ENCODE assay signal across 21 cellular contexts in the genomic region with DNA sequence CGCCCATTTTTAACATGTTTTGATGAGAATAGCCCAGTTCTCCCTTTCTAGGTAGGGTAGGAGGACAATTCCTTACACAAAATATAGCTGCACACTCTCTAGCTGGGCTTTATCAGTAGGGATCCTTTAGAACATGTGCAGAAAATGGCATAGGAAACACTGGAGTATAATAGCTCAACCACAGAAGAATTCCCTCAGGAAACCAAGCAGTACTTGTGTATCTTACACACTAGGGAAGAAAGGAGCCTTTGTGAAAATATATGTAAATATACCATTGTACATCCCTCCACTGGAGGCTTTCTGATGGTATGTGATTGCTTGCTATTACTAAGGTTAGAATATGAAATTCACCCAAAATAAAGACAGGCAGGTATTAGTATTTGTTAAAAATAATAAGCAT.
DNase-seq lines count a peak whose midpoint lies in the region; ATAC-seq, FAIRE-seq and TF ChIP-seq lines count a peak whose summit lies in the region.
"Had no signal": no experiment of that assay in that cellular context is flagged by ENCODE, and none has a peak within 500 bp of the region (broad histone marks: within the 10 kb centered on the region; RNA-seq: fewer than 3 reads in every experiment).

No MANE protein-coding gene starts in this region.

- FAIRE-seq in K562 (lab: Jason Lieb, UNC): no peak
- FAIRE-seq: GM12878, GM19239 had no signal

- H3K4me2 ChIP-seq in K562 (ENCODE audit: insufficient read depth, low read length): no peak overlapping the region
- H3K4me2 ChIP-seq: GM23338 had no signal

- H2AFZ ChIP-seq in K562 (ENCODE audit: low read depth, low read length): peak overlapping the region; percentile 70
- H2AFZ ChIP-seq: GM23338 had no signal

- no peaks in the 10 kb centered on the region for H4K20me1 ChIP-seq in K562 (replicated peaks; ENCODE audit: control insufficient read depth, insufficient read depth, low read length)

- H3K4me1 ChIP-seq in K562 (replicated peaks in 1 of 2; ENCODE audit: control insufficient read depth in 2 of 2, insufficient read depth in 2 of 2, low read length in 2 of 2): no peaks in the 10 kb centered on the region; a peak in 1 of 5 replicates
- H3K4me1 ChIP-seq: Caco-2 had no signal

- no peak overlapping the region for H3K9ac ChIP-seq in K562 (ENCODE audit: insufficient read depth in 1 of 2, low read depth in 2 of 2, low read length in 2 of 2)

- POLR2A ChIA-PET in K562 (lab: Yijun Ruan, JAX): interaction anchor here (1.3 kb wide), 1 partner anchor 12 kb away, joined by 6 read pairs; no protein-coding TSS in a partner anchor

- no peak overlapping the region for H3K4me3 ChIP-seq in K562
- H3K4me3 ChIP-seq: GM12878, GM23338 had no signal

- no peak for TF ChIP-seq CTCF in K562 (IDR thresholded peaks at IDR 0.05 in 2 of 3, conservative IDR thresholded peaks at IDR 0.05 in 1 of 3; ENCODE audit: insufficient read depth in 2 of 3, low read depth in 1 of 3, low read length in 3 of 3)

- in situ Hi-C loops in K562 (cut with MboI): no loop called here

- TF ChIP-seq EP300 in K562 (IDR thresholded peaks at IDR 0.05; ENCODE audit: low read length): no peak

- no TSS peak for BruUV-seq in K562 (replicated peaks; lab: Mats Ljungman, UMichigan)

- H3K9me3 ChIP-seq in K562 (replicated peaks; ENCODE audit: control insufficient read depth, insufficient read depth, low read depth, low read length): no peaks in the 10 kb centered on the region
- H3K9me3 ChIP-seq: Caco-2 had no signal

- TF ChIP-seq POLR2A in K562 (conservative IDR thresholded peaks at IDR 0.05): no peak

- peak; percentile 20 for DNase-seq in COLO829 (ENCODE audit: low spot score)
- peak; percentile 8 to 45 for DNase-seq in NCI-H526 (lab: John Stamatoyannopoulos, UW)
- DNase-seq in RPMI7951 (ENCODE audit: low read depth): peak; percentile 12
- no peak for DNase-seq in K562 (ENCODE audit: extremely low read depth in 1 of 4, low spot score in 3 of 4)
- DNase-seq in hippocampal formation (lab: John Stamatoyannopoulos, UW): no peak
- no peak for DNase-seq in NCI-H1092 treated with DMSO at 0.1 percent for 48 hours (lab: John Stamatoyannopoulos, UW)
- no peak for DNase-seq in DMS153 treated with DMSO at 0.1 percent for 48 hours (lab: John Stamatoyannopoulos, UW; ENCODE audit: unreplicated experiment)
- no peak for DNase-seq in posterior vena cava (ENCODE audit: low spot score)
- DNase-seq: 8988T; C1 segment of cervical spinal cord; Caco-2; CD4-positive, alpha-beta memory T cell; DMS153; DMS79; EL; GDM1; H9 had no signal

- no peaks in the 10 kb centered on the region for H3K9me1 ChIP-seq in K562 (ENCODE audit: control insufficient read depth, insufficient read depth, low read length)

- CTCF ChIA-PET in K562 (lab: Yijun Ruan, JAX; ENCODE audit: low intra/inter-chr PET ratio): no interaction called here

- H3K27me3 ChIP-seq in K562 (ENCODE audit: control insufficient read depth in 2 of 2, insufficient read depth in 2 of 2, low read length in 2 of 2): no peaks in the 10 kb centered on the region

- intact Hi-C loops in K562 (cut with micrococcal nuclease): no loop called here
- intact Hi-C loops in posterior vena cava (cut with DNase I): no loop called here

- H3K27ac ChIP-seq in K562 (ENCODE audit: extremely low read depth, low read depth, low read length): no peak overlapping the region

- TF ChIP-seq RAD21 in K562 (CRISPR knock-in tag; conservative IDR thresholded peaks at IDR 0.05 in 1 of 2, IDR thresholded peaks at IDR 0.05 in 1 of 2): no peak

- WGBS in K562 (ENCODE audit: insufficient coverage, low coverage, missing lambda C conversion rate): 12% methylated on average over 1 of the region's 1 CpG

- ATAC-seq in K562: no peak; the same call in 2 of the 3 replicates
- ATAC-seq: GM12878, GM23338, HCT116 had no signal

- no peaks in the 10 kb centered on the region for H3K79me2 ChIP-seq in K562 (ENCODE audit: control insufficient read depth, insufficient read depth, low read length)

- H3K36me3 ChIP-seq in K562 (ENCODE audit: control insufficient read depth, insufficient read depth, low read length): no peaks in the 10 kb centered on the region

TF ChIP-seq in K562, 482 proteins besides CTCF, POLR2A, EP300 and RAD21:
- TF ChIP-seq NRF1 (conservative IDR thresholded peaks at IDR 0.05 in 1 of 2, IDR thresholded peaks at IDR 0.05 in 1 of 2): no peak
- no peak for TF ChIP-seq ZNF175 (CRISPR knock-in tag; IDR thresholded peaks at IDR 0.05; ENCODE audit: low read depth)
- no peak for TF ChIP-seq ZNF57 (CRISPR knock-in tag; IDR thresholded peaks at IDR 0.05)
- no peak for TF ChIP-seq TCF3 (CRISPR knock-in tag; IDR thresholded peaks at IDR 0.05)
- no peak for TF ChIP-seq POU5F1 (IDR thresholded peaks at IDR 0.05; ENCODE audit: borderline replicate concordance, low read depth, low read length, partially characterized antibody)
- no peak for TF ChIP-seq MCM7 (IDR thresholded peaks at IDR 0.05)
- TF ChIP-seq GABPA (tag; conservative IDR thresholded peaks at IDR 0.05; ENCODE audit: low read depth): no peak
- TF ChIP-seq FOXM1 (IDR thresholded peaks at IDR 0.05; ENCODE audit: low read depth): no peak
- TF ChIP-seq FOXM1 (CRISPR knock-in tag; IDR thresholded peaks at IDR 0.05; ENCODE audit: low read depth): no peak
- TF ChIP-seq, protein P1, sequence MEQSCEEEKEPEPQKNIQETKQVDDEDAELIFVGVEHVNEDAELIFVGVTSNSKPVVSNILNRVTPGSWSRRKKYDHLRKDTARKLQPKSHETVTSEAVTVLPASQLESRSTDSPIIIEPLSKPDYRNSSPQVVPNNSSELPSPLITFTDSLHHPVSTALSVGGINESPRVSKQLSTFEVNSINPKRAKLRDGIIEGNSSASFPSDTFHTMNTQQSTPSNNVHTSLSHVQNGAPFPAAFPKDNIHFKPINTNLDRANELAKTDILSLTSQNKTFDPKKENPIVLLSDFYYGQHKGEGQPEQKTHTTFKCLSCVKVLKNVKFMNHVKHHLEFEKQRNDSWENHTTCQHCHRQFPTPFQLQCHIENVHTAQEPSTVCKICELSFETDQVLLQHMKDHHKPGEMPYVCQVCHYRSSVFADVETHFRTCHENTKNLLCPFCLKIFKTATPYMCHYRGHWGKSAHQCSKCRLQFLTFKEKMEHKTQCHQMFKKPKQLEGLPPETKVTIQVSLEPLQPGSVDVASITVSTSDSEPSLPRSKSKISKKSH (CRISPR knock-in tag; IDR thresholded peaks at IDR 0.05): no peak
- no peak for TF ChIP-seq ZNF24 (IDR thresholded peaks at IDR 0.05)
- TF ChIP-seq ZNF184 (CRISPR knock-in tag; IDR thresholded peaks at IDR 0.05): no peak
- TF ChIP-seq NFIX (CRISPR knock-in tag; IDR thresholded peaks at IDR 0.05; ENCODE audit: low read depth): no peak
- no peak for TF ChIP-seq SMAD3 (CRISPR knock-in tag; conservative IDR thresholded peaks at IDR 0.05)
- TF ChIP-seq, protein P2, sequence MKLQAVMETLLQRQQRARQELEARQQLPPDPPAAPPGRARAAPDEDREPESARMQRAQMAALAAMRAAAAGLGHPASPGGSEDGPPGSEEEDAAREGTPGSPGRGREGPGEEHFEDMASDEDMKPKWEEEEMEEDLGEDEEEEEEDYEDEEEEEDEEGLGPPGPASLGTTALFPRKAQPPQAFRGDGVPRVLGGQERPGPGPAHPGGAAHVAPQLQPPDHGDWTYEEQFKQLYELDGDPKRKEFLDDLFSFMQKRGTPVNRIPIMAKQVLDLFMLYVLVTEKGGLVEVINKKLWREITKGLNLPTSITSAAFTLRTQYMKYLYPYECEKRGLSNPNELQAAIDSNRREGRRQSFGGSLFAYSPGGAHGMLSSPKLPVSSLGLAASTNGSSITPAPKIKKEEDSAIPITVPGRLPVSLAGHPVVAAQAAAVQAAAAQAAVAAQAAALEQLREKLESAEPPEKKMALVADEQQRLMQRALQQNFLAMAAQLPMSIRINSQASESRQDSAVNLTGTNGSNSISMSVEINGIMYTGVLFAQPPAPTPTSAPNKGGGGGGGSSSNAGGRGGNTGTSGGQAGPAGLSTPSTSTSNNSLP (IDR thresholded peaks at IDR 0.05; ENCODE audit: borderline replicate concordance, low read depth, low read length): no peak
- TF ChIP-seq HNRNPL (IDR thresholded peaks at IDR 0.05; ENCODE audit: low read depth, low read length): no peak
- TF ChIP-seq SIN3A (IDR thresholded peaks at IDR 0.05; ENCODE audit: borderline replicate concordance in 2 of 2, control insufficient read depth in 1 of 2, low read depth in 2 of 2, low read length in 2 of 2): no peak
- no peak for TF ChIP-seq HDAC3 (IDR thresholded peaks at IDR 0.05; ENCODE audit: borderline replicate concordance, partially characterized antibody)
- TF ChIP-seq SAFB (IDR thresholded peaks at IDR 0.05; ENCODE audit: borderline replicate concordance, low read depth, low read length): no peak
- no peak for TF ChIP-seq TEAD1 (CRISPR knock-in tag; IDR thresholded peaks at IDR 0.05)
TF ChIP-seq in K562: peak in this region for 0.

Comparison
In these comparisons a context has a peak if more than half of its experiments do, and no peak if none do; other contexts are left out.
1. DNase-seq: peak in COLO829 (single experiment), NCI-H526 (2 of 2) and RPMI7951 (single experiment); none in K562 (0 of 4), hippocampal formation (0 of 2), NCI-H1092 treated with DMSO at 0.1 percent for 48 hours (single experiment), DMS153 treated with DMSO at 0.1 percent for 48 hours (single experiment) and posterior vena cava (single experiment).